12 cellular contexts compared by ENCODE assay signal in genomic region chr1:201014816-201015200, GRCh38. TPM values are rescaled to one million over a fixed set of nuclear protein-coding genes. Genes with fewer than 3 reads are reported as not detected.
DNase-seq lines count a peak whose midpoint lies in the region; ATAC-seq and TF ChIP-seq lines count a peak whose summit lies in the region.
"Had no signal": no experiment of that assay in that cellular context is flagged by ENCODE, and none has a peak within 500 bp of the region (broad histone marks: within the 10 kb centered on the region; RNA-seq: fewer than 3 reads in every experiment).

No MANE protein-coding gene starts in this region.

- H3K36me3 Mint-ChIP-seq in activated CD8-positive, alpha-beta memory T cell treated with anti-CD3 and anti-CD28 coated beads, Interleukin-2, amount 10 ng/mL, durations not matched to agents 7 days and 5 days = peaks cover 27% of the 10 kb centered on the region

- no peaks in the 10 kb centered on the region for H3K9me3 Mint-ChIP-seq in activated CD8-positive, alpha-beta memory T cell treated with anti-CD3 and anti-CD28 coated beads, Interleukin-2, amount 10 ng/mL, durations not matched to agents 7 days and 5 days (ENCODE audit: low read depth)

- H3K4me1 ChIP-seq in smooth muscle cell (ENCODE audit: low read depth) = peaks cover 51% of the 10 kb centered on the region

- H3K27ac Mint-ChIP-seq in activated CD8-positive, alpha-beta memory T cell treated with anti-CD3 and anti-CD28 coated beads, Interleukin-2, amount 10 ng/mL, durations not matched to agents 7 days and 5 days = peak overlapping the region; percentile 99

- no peaks in the 10 kb centered on the region for H4K20me1 ChIP-seq in smooth muscle cell (ENCODE audit: low read depth)

- no peaks in the 10 kb centered on the region for H3K9me3 ChIP-seq in smooth muscle cell (replicated peaks; ENCODE audit: low read depth)
- H3K9me3 ChIP-seq: upper lobe of left lung had no signal

- peak overlapping the region; percentile 37 for H3K4me3 Mint-ChIP-seq in activated CD8-positive, alpha-beta memory T cell treated with anti-CD3 and anti-CD28 coated beads, Interleukin-2, amount 10 ng/mL, durations not matched to agents 7 days and 5 days

- no peaks in the 10 kb centered on the region for H3K27me3 ChIP-seq in smooth muscle cell (ENCODE audit: low read depth)
- H3K27me3 ChIP-seq: upper lobe of left lung had no signal

- 75% methylated on average over 3 of the region's 3 CpGs for whole genome bisulfite sequencing in smooth muscle cell (ENCODE audit: low lambda C conversion rate)

- no peaks in the 10 kb centered on the region for H3K79me2 ChIP-seq in smooth muscle cell (ENCODE audit: low read depth)

- H3K27ac ChIP-seq in smooth muscle cell (ENCODE audit: low read depth) = peak overlapping the region; percentile 63

- H3K36me3 ChIP-seq in smooth muscle cell (ENCODE audit: low read depth) = no peaks in the 10 kb centered on the region
- H3K36me3 ChIP-seq: upper lobe of left lung had no signal

- no peak overlapping the region for H3K4me3 ChIP-seq in smooth muscle cell

- peaks cover 11% of the 10 kb centered on the region for H3F3A ChIP-seq in smooth muscle cell (ENCODE audit: low read depth)

- TF ChIP-seq CTCF in smooth muscle cell (IDR thresholded peaks at IDR 0.05; ENCODE audit: borderline replicate concordance, insufficient read depth, poor library complexity, severe bottlenecking) = no peak

- no peak overlapping the region for H2AFZ ChIP-seq in smooth muscle cell (ENCODE audit: low read depth)

- H3K9ac ChIP-seq in smooth muscle cell (ENCODE audit: low read depth) = no peak overlapping the region

- no peaks in the 10 kb centered on the region for H3K27me3 Mint-ChIP-seq in activated CD8-positive, alpha-beta memory T cell treated with anti-CD3 and anti-CD28 coated beads, Interleukin-2, amount 10 ng/mL, durations not matched to agents 7 days and 5 days

- no peak for ATAC-seq in activated CD8-positive, alpha-beta memory T cell treated with anti-CD3 and anti-CD28 coated beads, Interleukin-2, amount 10 ng/mL, durations not matched to agents 7 days and 5 days
- no peak for ATAC-seq in GM21390 (IDR thresholded peaks at IDR 0.05; ENCODE audit: unreplicated experiment)
- no peak for ATAC-seq in GM19467 (IDR thresholded peaks at IDR 0.05; ENCODE audit: unreplicated experiment)
- no peak for ATAC-seq in HG03571 (IDR thresholded peaks at IDR 0.05; ENCODE audit: unreplicated experiment)

- CTCF ChIA-PET in activated CD8-positive, alpha-beta memory T cell treated with anti-CD3 and anti-CD28 coated beads, Interleukin-2, amount 10 ng/mL, durations not matched to agents 7 days and 5 days (lab: Charles Lee) = interaction anchor here (1.4 to 8.7 kb wide), 7 partner anchors 11 to 345 kb away, joined by 3 to 71 read pairs (median 8); partner anchors contain the start of genes DDX59 and KIF21B

- H3K4me2 ChIP-seq in smooth muscle cell = peak overlapping the region; percentile 77

- peaks cover 92% of the 10 kb centered on the region for H3K4me1 Mint-ChIP-seq in activated CD8-positive, alpha-beta memory T cell treated with anti-CD3 and anti-CD28 coated beads, Interleukin-2, amount 10 ng/mL, durations not matched to agents 7 days and 5 days

- DNase-seq in activated CD8-positive, alpha-beta memory T cell treated with anti-CD3 and anti-CD28 coated beads, Interleukin-2, amount 10 ng/mL, durations not matched to agents 7 days and 5 days = no peak
- no peak for DNase-seq in activated CD8-positive, alpha-beta memory T cell treated with anti-CD3 and anti-CD28 coated beads, Interleukin-2, amount 50 U/mL, for 4 hours
- DNase-seq in OCI-M1 (lab: John Stamatoyannopoulos, UW) = peak; percentile 47
- DNase-seq in dermis blood vessel endothelial cell = peak; percentile 52
- no peak for DNase-seq in smooth muscle cell (lab: John Stamatoyannopoulos, UW; ENCODE audit: unreplicated experiment)
- DNase-seq: activated CD4-positive, alpha-beta T cell treated with anti-CD3 and anti-CD28 coated beads for 1 hour; DMS53; NCI-H2081 had no signal

RNA-seq across cellular contexts. Expression of gene KIF21B, which starts 8.7 kb away (rescaled TPM):
- total RNA-seq in activated CD8-positive, alpha-beta memory T cell treated with anti-CD3 and anti-CD28 coated beads, Interleukin-2, amount 10 ng/mL, durations not matched to agents 7 days and 5 days = 100 to 1,000 TPM; 102 to 155 TPM
- 2.2 and 4.4 TPM in 2 replicates for total RNA-seq in dermis blood vessel endothelial cell
- 1.9 and 3.4 TPM in 2 replicates for total RNA-seq in smooth muscle cell
- 1.0 and 1.2 TPM in 2 replicates for polyA plus RNA-seq in smooth muscle cell

Comparison
In these comparisons a context has a peak if more than half of its experiments do, and no peak if none do; other contexts are left out.
1. DNase-seq: peak in OCI-M1 (single experiment) and dermis blood vessel endothelial cell (single experiment); none in activated CD8-positive, alpha-beta memory T cell treated with anti-CD3 and anti-CD28 coated beads, Interleukin-2, amount 10 ng/mL, durations not matched to agents 7 days and 5 days (single experiment), activated CD8-positive, alpha-beta memory T cell treated with anti-CD3 and anti-CD28 coated beads, Interleukin-2, amount 50 U/mL, for 4 hours (single experiment) and smooth muscle cell (single experiment).
2. RNA of gene KIF21B, which starts 8.7 kb away (total RNA-seq): 102 to 155 TPM in activated CD8-positive, alpha-beta memory T cell treated with anti-CD3 and anti-CD28 coated beads, Interleukin-2, amount 10 ng/mL, durations not matched to agents 7 days and 5 days; 2.2 to 4.4 TPM in dermis blood vessel endothelial cell and 1.9 to 3.4 TPM in smooth muscle cell; every median in the first group is over 10 times any median in the second.